Comparison of ENCODE assay signal across 24 cellular contexts in the genomic region with DNA sequence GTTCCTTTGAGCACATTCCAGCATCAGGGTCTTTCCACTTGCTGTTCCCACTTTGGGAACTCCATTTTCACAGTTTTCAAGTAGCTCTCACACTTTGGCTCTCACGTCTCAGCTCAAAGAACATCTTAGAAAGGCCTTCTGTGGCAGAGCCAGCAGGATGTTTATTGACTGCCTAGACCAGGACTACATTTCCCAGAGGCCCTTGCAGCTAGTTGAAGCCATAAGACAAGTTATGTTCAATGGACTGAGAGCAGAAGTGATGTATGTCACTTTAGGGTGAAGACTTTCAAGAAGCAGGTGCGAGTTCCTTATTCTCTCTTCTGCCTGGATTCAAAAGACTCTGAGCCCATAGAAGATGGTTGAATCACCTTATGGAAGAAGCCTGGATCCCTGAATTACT. TPM values are rescaled to one million over a fixed set of nuclear protein-coding genes. Genes with fewer than 3 reads are reported as not detected.
A peak's percentile ranks its signal among the peaks of the same experiment; 100 is the strongest.
DNase-seq lines count a peak whose midpoint lies in the region; ATAC-seq, FAIRE-seq and TF ChIP-seq lines count a peak whose summit lies in the region.
"Had no signal": no experiment of that assay in that cellular context is flagged by ENCODE, and none has a peak within 500 bp of the region (broad histone marks: within the 10 kb centered on the region; RNA-seq: fewer than 3 reads in every experiment).

No MANE protein-coding gene starts in this region.

- H3K9me3 ChIP-seq in CD4-positive, alpha-beta T cell (ENCODE audit: control insufficient read depth, low read length), result peaks cover 4% of the 10 kb centered on the region
- peaks cover 6% of the 10 kb centered on the region; the same call in 1 of the 2 replicates for H3K9me3 ChIP-seq in K562 (replicated peaks; ENCODE audit: control insufficient read depth, insufficient read depth, low read depth, low read length)
- H3K9me3 ChIP-seq in PC-9 (ENCODE audit: insufficient read depth, low read depth), result peaks cover 12% of the 10 kb centered on the region
- H3K9me3 ChIP-seq in gastroesophageal sphincter, result peaks cover 0 to 13% (median 0%) of the 10 kb centered on the region in 3 donors
- no peaks in the 10 kb centered on the region for H3K9me3 ChIP-seq in CD8-positive, alpha-beta memory T cell (ENCODE audit: low read length)
- H3K9me3 ChIP-seq: ascending aorta had no signal

- peaks cover 3 to 14% of the 10 kb centered on the region in 2 experiments; a peak in 3 of 5 replicates for H3K4me1 ChIP-seq in K562 (replicated peaks in 1 of 2; ENCODE audit: control insufficient read depth in 2 of 2, insufficient read depth in 2 of 2, low read length in 2 of 2)
- peaks cover 17% of the 10 kb centered on the region for H3K4me1 ChIP-seq in PC-9 (replicated peaks; ENCODE audit: insufficient read depth)
- peaks cover 0 to 14% (median 9%) of the 10 kb centered on the region in 3 donors for H3K4me1 ChIP-seq in gastroesophageal sphincter
- peaks cover 30% of the 10 kb centered on the region for H3K4me1 ChIP-seq in CD8-positive, alpha-beta memory T cell (ENCODE audit: insufficient read depth, low read length)

- H3K4me3 ChIP-seq in NB4 (ENCODE audit: low read depth, low read length) (no peak overlapping the region), K562 (no peak overlapping the region), PC-9 (no peak overlapping the region), gastroesophageal sphincter (no peak overlapping the region)
- H3K4me3 ChIP-seq in CD8-positive, alpha-beta memory T cell (ENCODE audit: low read length), result no peak overlapping the region
- H3K4me3 ChIP-seq: ascending aorta had no signal

- intact Hi-C loops in CD4-positive, alpha-beta T cell (cut with DNase I, micrococcal nuclease), result no loop called here
- intact Hi-C loops in K562 (cut with micrococcal nuclease) (no loop called here), PC-9 (cut with micrococcal nuclease; ENCODE audit: unreplicated experiment) (no loop called here)

- no peak overlapping the region for H2AFZ ChIP-seq in K562 (ENCODE audit: low read depth, low read length)
- no peak overlapping the region for H2AFZ ChIP-seq in PC-9

- H3F3A ChIP-seq in PC-9 (ENCODE audit: insufficient read depth, low read depth), result no peaks in the 10 kb centered on the region

- peak overlapping the region; percentile 25 for H3K4me3 Mint-ChIP-seq in CD4-positive, alpha-beta T cell
- no peak overlapping the region for H3K4me3 Mint-ChIP-seq in CD8-positive, alpha-beta memory T cell
- H3K4me3 Mint-ChIP-seq: effector memory CD8-positive, alpha-beta T cell; mesothelial cell of epicardium; stimulated activated naive CD8-positive, alpha-beta T cell treated with anti-CD3 and anti-CD28 coated beads, Interleukin-15, amount 100 ng/mL, for 72 hours; type B pancreatic cell had no signal

- no peak overlapping the region for H3K27ac ChIP-seq in CD4-positive, alpha-beta T cell (ENCODE audit: low read depth, low read length)
- no peak overlapping the region for H3K27ac ChIP-seq in K562 (ENCODE audit: extremely low read depth, low read depth, low read length)
- no peak overlapping the region for H3K27ac ChIP-seq in PC-9
- no peak overlapping the region for H3K27ac ChIP-seq in gastroesophageal sphincter
- no peak overlapping the region for H3K27ac ChIP-seq in CD8-positive, alpha-beta memory T cell (ENCODE audit: low read depth, low read length)
- H3K27ac ChIP-seq: ascending aorta, KMS-11 had no signal

- H3K9me2 ChIP-seq in PC-9 (ENCODE audit: insufficient read depth), result no peaks in the 10 kb centered on the region

- TF ChIP-seq CTCF in CD4-positive, alpha-beta T cell (IDR thresholded peaks at IDR 0.05), result no peak
- no peak for TF ChIP-seq CTCF in GM10248 (IDR thresholded peaks at IDR 0.05; ENCODE audit: control extremely low read depth, extremely low read depth, low read depth, missing control alignments)
- TF ChIP-seq CTCF in NB4 (IDR thresholded peaks at IDR 0.05; ENCODE audit: low read depth, low read length), result no peak
- TF ChIP-seq CTCF in K562 (IDR thresholded peaks at IDR 0.05 in 2 of 3, conservative IDR thresholded peaks at IDR 0.05 in 1 of 3; ENCODE audit: insufficient read depth in 2 of 3, low read depth in 1 of 3, low read length in 3 of 3), result no peak
- TF ChIP-seq CTCF in PC-9 (conservative IDR thresholded peaks at IDR 0.05), result no peak
- TF ChIP-seq CTCF in gastroesophageal sphincter (IDR thresholded peaks at IDR 0.05), result no peak

- peaks cover 36% of the 10 kb centered on the region for H3K4me1 Mint-ChIP-seq in CD4-positive, alpha-beta T cell (ENCODE audit: low read depth)
- H3K4me1 Mint-ChIP-seq in CD8-positive, alpha-beta memory T cell, result peaks cover 21 to 34% (median 31%) of the 10 kb centered on the region in 3 donors
- H3K4me1 Mint-ChIP-seq: mesothelial cell of epicardium had no signal

- no peaks in the 10 kb centered on the region for H3K27me3 Mint-ChIP-seq in CD4-positive, alpha-beta T cell
- H3K27me3 Mint-ChIP-seq in CD8-positive, alpha-beta memory T cell, result peaks cover 0 to 2% of the 10 kb centered on the region in 2 donors
- H3K27me3 Mint-ChIP-seq: effector memory CD8-positive, alpha-beta T cell; stimulated activated naive CD8-positive, alpha-beta T cell treated with anti-CD3 and anti-CD28 coated beads, Interleukin-15, amount 100 ng/mL, for 72 hours; type B pancreatic cell had no signal

- POLR2A ChIA-PET in CD4-positive, alpha-beta T cell (lab: Charles Lee), result interaction anchor here (1.1 kb wide), 1 partner anchor 40 kb away, joined by 3 read pairs; a partner anchor contains a TSS
- POLR2A ChIA-PET in GM10248 (lab: Yijun Ruan, JAX), result no interaction called here
- POLR2A ChIA-PET in K562 (lab: Yijun Ruan, JAX), result interaction anchor here (0.5 to 0.9 kb wide), 2 partner anchors 11 to 20 kb away, joined by 3 to 4 read pairs; no protein-coding TSS in a partner anchor
- POLR2A ChIA-PET in PC-9 (lab: Charles Lee; ENCODE audit: unreplicated experiment), result no interaction called here
- POLR2A ChIA-PET in CD8-positive, alpha-beta memory T cell (lab: Charles Lee), result no interaction called here

- no peak overlapping the region for H3K9ac ChIP-seq in K562 (ENCODE audit: insufficient read depth in 1 of 2, low read depth in 2 of 2, low read length in 2 of 2)
- H3K9ac ChIP-seq: KMS-11 had no signal

- H3K4me2 ChIP-seq in K562 (ENCODE audit: insufficient read depth, low read length) (no peak overlapping the region), PC-9 (no peak overlapping the region)
- H3K4me2 ChIP-seq: KMS-11 had no signal

- TF ChIP-seq POLR2A in NB4 (IDR thresholded peaks at IDR 0.05; ENCODE audit: extremely low read depth, insufficient read length), result no peak
- TF ChIP-seq POLR2A in K562 (conservative IDR thresholded peaks at IDR 0.05), result no peak
- no peak for TF ChIP-seq POLR2A in gastroesophageal sphincter (IDR thresholded peaks at IDR 0.05)

- peaks cover 3% of the 10 kb centered on the region for H3K9me3 Mint-ChIP-seq in CD4-positive, alpha-beta T cell
- H3K9me3 Mint-ChIP-seq in CD8-positive, alpha-beta memory T cell, result peaks cover 2 to 9% (median 4%) of the 10 kb centered on the region in 5 donors

- no peak for TF ChIP-seq RAD21 in K562 (CRISPR knock-in tag; conservative IDR thresholded peaks at IDR 0.05 in 1 of 2, IDR thresholded peaks at IDR 0.05 in 1 of 2)

- H3K36me3 Mint-ChIP-seq in CD4-positive, alpha-beta T cell (ENCODE audit: low read depth), result peaks cover 5% of the 10 kb centered on the region
- peaks cover 2 to 4% (median 2%) of the 10 kb centered on the region in 3 donors for H3K36me3 Mint-ChIP-seq in CD8-positive, alpha-beta memory T cell
- H3K36me3 Mint-ChIP-seq: mesothelial cell of epicardium, type B pancreatic cell had no signal

- no peak for DNase-seq in CD4-positive, alpha-beta T cell
- DNase-seq in GM10248 (ENCODE audit: extremely low spot score) (peak; percentile 44), NB4 (ENCODE audit: low read depth) (peak; percentile 16), K562 (ENCODE audit: extremely low read depth in 1 of 4, low spot score in 3 of 4) (no peak), PC-9 (no peak)
- DNase-seq in CD8-positive, alpha-beta memory T cell, result no peak
- DNase-seq: activated gamma-delta T cell; cerebellar nuclear complex; effector memory CD8-positive, alpha-beta T cell; NCI-H1417 treated with DMSO at 0.1 percent for 48 hours; NCI-H2171 treated with DMSO at 0.1 percent for 48 hours; NCI-H69; SHP77 treated with DMSO at 0.1 percent for 48 hours; stimulated activated CD4-positive, alpha-beta T cell treated with anti-CD3 and anti-CD28 coated beads, Interleukin-2, amount 100 ng/mL, for 24 hours; stimulated activated naive CD8-positive, alpha-beta T cell treated with anti-CD3 and anti-CD28 coated beads, Interleukin-15, amount 100 ng/mL, for 72 hours had no signal

- in situ Hi-C loops in K562 (cut with MboI), result no loop called here

- H3K9me1 ChIP-seq in K562 (ENCODE audit: control insufficient read depth, insufficient read depth, low read length), result no peaks in the 10 kb centered on the region

- no peak for ATAC-seq in CD4-positive, alpha-beta T cell (ENCODE audit: poor library complexity)
- ATAC-seq in K562 (no peak), gastroesophageal sphincter (no peak)
- ATAC-seq: effector memory CD8-positive, alpha-beta T cell; stimulated activated naive CD8-positive, alpha-beta T cell treated with anti-CD3 and anti-CD28 coated beads, Interleukin-15, amount 100 ng/mL, for 72 hours had no signal

- H3K27me3 ChIP-seq in CD4-positive, alpha-beta T cell (ENCODE audit: control insufficient read depth, insufficient read depth, low read length), result no peaks in the 10 kb centered on the region
- H3K27me3 ChIP-seq in K562 (ENCODE audit: control insufficient read depth in 2 of 2, insufficient read depth in 2 of 2, low read length in 2 of 2) (0 out of 5 replicates have a peak, but pooled peaks cover 0 to under 1% of the 10 kb centered on the region in 2 experiments), PC-9 (ENCODE audit: insufficient read depth, low read depth) (no peaks in the 10 kb centered on the region), gastroesophageal sphincter (peaks cover 3% of the 10 kb centered on the region)
- no peaks in the 10 kb centered on the region for H3K27me3 ChIP-seq in CD8-positive, alpha-beta memory T cell (ENCODE audit: insufficient read depth, low read length, poor library complexity, severe bottlenecking)
- H3K27me3 ChIP-seq: ascending aorta had no signal

- whole genome bisulfite sequencing in K562 (ENCODE audit: insufficient coverage, low coverage, missing lambda C conversion rate), result 0% methylated on average over 2 of the region's 2 CpGs
- WGBS in gastroesophageal sphincter (ENCODE audit: low coverage in 1 of 2), 2 donors, result 66 to 67% methylated on average over 2 of the region's 2 CpGs

- CTCF ChIA-PET in CD4-positive, alpha-beta T cell (lab: Charles Lee), result no interaction called here
- CTCF ChIA-PET in GM10248 (lab: Yijun Ruan, JAX) (interaction anchor here (1.1 to 4.1 kb wide), 4 partner anchors 11 to 98 kb away, joined by 3 to 23 read pairs (median 10); no protein-coding TSS in a partner anchor), K562 (lab: Yijun Ruan, JAX; ENCODE audit: low intra/inter-chr PET ratio) (no interaction called here), PC-9 (lab: Charles Lee) (no interaction called here)
- CTCF ChIA-PET in CD8-positive, alpha-beta memory T cell (lab: Charles Lee), result interaction anchor here (1.2 kb wide), 1 partner anchor 14 kb away, joined by 3 read pairs; no protein-coding TSS in a partner anchor

- no peak for FAIRE-seq in K562 (lab: Jason Lieb, UNC)

- TF ChIP-seq EP300 in K562 (IDR thresholded peaks at IDR 0.05; ENCODE audit: low read length), result no peak
- no peak for TF ChIP-seq EP300 in gastroesophageal sphincter (IDR thresholded peaks at IDR 0.05)

- H3K36me3 ChIP-seq in K562 (ENCODE audit: control insufficient read depth, insufficient read depth, low read length) (no peaks in the 10 kb centered on the region), PC-9 (ENCODE audit: low read depth) (no peaks in the 10 kb centered on the region), gastroesophageal sphincter (no peaks in the 10 kb centered on the region)
- H3K36me3 ChIP-seq in CD8-positive, alpha-beta memory T cell (ENCODE audit: insufficient read depth, low read length), result no peaks in the 10 kb centered on the region
- H3K36me3 ChIP-seq: ascending aorta had no signal

- H4K20me1 ChIP-seq in K562 (replicated peaks; ENCODE audit: control insufficient read depth, insufficient read depth, low read length), result no peaks in the 10 kb centered on the region
- H4K20me1 ChIP-seq in PC-9 (ENCODE audit: insufficient read depth), result no peaks in the 10 kb centered on the region

- H3K79me2 ChIP-seq in K562 (ENCODE audit: control insufficient read depth, insufficient read depth, low read length), result peaks cover 6% of the 10 kb centered on the region
- peaks cover 4% of the 10 kb centered on the region; the same call in 1 of the 2 replicates for H3K79me2 ChIP-seq in PC-9 (ENCODE audit: low read depth)

- BruUV-seq in K562 (replicated peaks; lab: Mats Ljungman, UMichigan), result no TSS peak
- BruUV-seq in PC-9 (replicated peaks; lab: Mats Ljungman, UMichigan), result no TSS peak

- H3K27ac Mint-ChIP-seq in CD4-positive, alpha-beta T cell, result peak overlapping the region; percentile 44
- H3K27ac Mint-ChIP-seq in CD8-positive, alpha-beta memory T cell, result peak overlapping the region in 3 of 8 donors; percentile 12 to 62 (median 14)
- H3K27ac Mint-ChIP-seq: effector memory CD8-positive, alpha-beta T cell; mesothelial cell of epicardium; type B pancreatic cell had no signal

RNA-seq across cellular contexts. Expression of a gene that starts 4.3 kb away (rescaled TPM):
- total RNA-seq in CD4-positive, alpha-beta T cell, result 10 to 100 TPM; 28.4 to 29.9 TPM
- total RNA-seq in K562 (2011; cell fraction: chromatin; rRNA removed; ENCODE audit: low replicate concordance), result 51.5 and 132 TPM in 2 replicates
- 81.6 and 90.9 TPM in 2 replicates for total RNA-seq in K562 (2011; cell fraction: nucleolus; rRNA removed)
- 63.4 TPM in 2 replicates for total RNA-seq in K562 (2011; cell fraction: nucleoplasm; rRNA removed)
- total RNA-seq in K562 (2014; rRNA removed), result 34.1 and 42.5 TPM in 2 replicates
- total RNA-seq in K562 (2014; rRNA removed; fragmentation: Illumina TruSeq; extraction: Trizol), result 9.0 and 10.9 TPM in 2 replicates
- total RNA-seq in K562 (2015; rRNA removed; fragmentation: Illumina TruSeq; extraction: Trizol), result 11.3 and 12.1 TPM in 2 replicates
- 38.1 and 41.3 TPM in 2 replicates for total RNA-seq in K562 (2021)
- 14.2 and 19.9 TPM in 2 replicates for polyA plus RNA-seq in K562 (2011; rRNA removed)
- polyA plus RNA-seq in K562 (2011; cell fraction: cytosol; rRNA removed), result 12.2 and 17.1 TPM in 2 replicates
- polyA plus RNA-seq in K562 (2011; cell fraction: nucleus; rRNA removed), result 161 and 209 TPM in 2 replicates
- 23.5 and 33.1 TPM in 2 replicates for polyA plus RNA-seq in K562 (2012)
- 14.8 and 20.5 TPM in 2 replicates for polyA plus RNA-seq in K562 (2014; fragmentation: Illumina TruSeq; extraction: Trizol)
- polyA plus RNA-seq in K562 (2014; fragmentation: Nextera tagmentation; extraction: Ambion mirVana), result 1 to 10 TPM; 3.5 to 4.1 TPM
- 37.8 and 38.3 TPM in 2 replicates for polyA plus RNA-seq in K562 (2014; rRNA removed)
- 3.4 and 5.9 TPM in 2 replicates for polyA minus RNA-seq in K562 (2011; rRNA and poly(A)+ RNA removed)
- polyA minus RNA-seq in K562 (2011; cell fraction: cytosol; rRNA and poly(A)+ RNA removed), result 7.5 and 8.7 TPM in 2 replicates
- 20.7 and 21.9 TPM in 2 replicates for polyA minus RNA-seq in K562 (2011; cell fraction: nucleus; rRNA and poly(A)+ RNA removed)
- 21.7 and 23.5 TPM in 2 replicates for total RNA-seq in PC-9 (2021)
- 1 to 10 TPM; 3.9 to 8.7 (median 6.2) TPM for total RNA-seq in gastroesophageal sphincter
- 10 to 100 TPM; 37.3 to 39.3 TPM for total RNA-seq in CD8-positive, alpha-beta memory T cell
- polyA plus RNA-seq in CD8-positive, alpha-beta memory T cell, result 6.7 TPM

RNA-seq across cellular contexts. Expression of a gene that starts 20.6 kb away (rescaled TPM):
- 10 to 100 TPM; 45.7 to 48.8 TPM for total RNA-seq in CD4-positive, alpha-beta T cell
- 12.1 and 19.6 TPM in 2 replicates for total RNA-seq in K562 (2011; cell fraction: chromatin; rRNA removed; ENCODE audit: low replicate concordance)
- total RNA-seq in K562 (2011; cell fraction: nucleolus; rRNA removed), result 19.0 and 21.1 TPM in 2 replicates
- 19.6 and 26.1 TPM in 2 replicates for total RNA-seq in K562 (2011; cell fraction: nucleoplasm; rRNA removed)
- 132 and 171 TPM in 2 replicates for total RNA-seq in K562 (2014; rRNA removed)
- 12.7 and 20.7 TPM in 2 replicates for total RNA-seq in K562 (2014; rRNA removed; fragmentation: Illumina TruSeq; extraction: Trizol)
- 46.4 and 51.5 TPM in 2 replicates for total RNA-seq in K562 (2015; rRNA removed; fragmentation: Illumina TruSeq; extraction: Trizol)
- total RNA-seq in K562 (2021), result 145 and 149 TPM in 2 replicates
- polyA plus RNA-seq in K562 (2011; rRNA removed), result 31.8 and 46.6 TPM in 2 replicates
- polyA plus RNA-seq in K562 (2011; cell fraction: cytosol; rRNA removed), result 50.1 and 125 TPM in 2 replicates
- polyA plus RNA-seq in K562 (2011; cell fraction: nucleus; rRNA removed), result 21.3 and 28.1 TPM in 2 replicates
- polyA plus RNA-seq in K562 (2012), result 85.2 and 92.8 TPM in 2 replicates
- 32.4 and 69.0 TPM in 2 replicates for polyA plus RNA-seq in K562 (2014; fragmentation: Illumina TruSeq; extraction: Trizol)
- polyA plus RNA-seq in K562 (2014; fragmentation: Nextera tagmentation; extraction: Ambion mirVana), result 1 to 10 TPM; 5.7 to 8.2 TPM
- polyA plus RNA-seq in K562 (2014; rRNA removed), result 96.7 and 123 TPM in 2 replicates
- 13.3 and 15.7 TPM in 2 replicates for polyA minus RNA-seq in K562 (2011; rRNA and poly(A)+ RNA removed)
- polyA minus RNA-seq in K562 (2011; cell fraction: cytosol; rRNA and poly(A)+ RNA removed), result 37.6 and 41.4 TPM in 2 replicates
- 4.6 and 7.0 TPM in 2 replicates for polyA minus RNA-seq in K562 (2011; cell fraction: nucleus; rRNA and poly(A)+ RNA removed)
- 110 and 153 TPM in 2 replicates for total RNA-seq in PC-9 (2021)
- total RNA-seq in gastroesophageal sphincter, result 10 to 100 TPM; 66.1 to 98.0 (median 72.8) TPM
- total RNA-seq in CD8-positive, alpha-beta memory T cell, result 100 to 1,000 TPM; 109 to 116 TPM
- polyA plus RNA-seq in CD8-positive, alpha-beta memory T cell, result 62.4 TPM

RNA-seq across cellular contexts. Expression of a gene that starts 22.3 kb away (rescaled TPM):
- total RNA-seq in CD4-positive, alpha-beta T cell, result not detected
- total RNA-seq in K562 (2011; cell fraction: chromatin; rRNA removed; ENCODE audit: low replicate concordance), result not detected in 2 replicates
- not detected in 2 replicates for total RNA-seq in K562 (2011; cell fraction: nucleolus; rRNA removed)
- not detected in 2 replicates for total RNA-seq in K562 (2011; cell fraction: nucleoplasm; rRNA removed)
- total RNA-seq in K562 (2014; rRNA removed) (not detected in 2 replicates), K562 (2014; rRNA removed; fragmentation: Illumina TruSeq; extraction: Trizol) (not detected in 2 replicates), K562 (2015; rRNA removed; fragmentation: Illumina TruSeq; extraction: Trizol) (not detected in 2 replicates), K562 (2021) (not detected in 2 replicates), PC-9 (2021) (not detected in 2 replicates), gastroesophageal sphincter (not detected)
- polyA plus RNA-seq in K562 (2011; rRNA removed) (not detected in 2 replicates), K562 (2014; fragmentation: Illumina TruSeq; extraction: Trizol) (not detected in 2 replicates), K562 (2014; fragmentation: Nextera tagmentation; extraction: Ambion mirVana) (not detected), K562 (2014; rRNA removed) (not detected in 2 replicates)
- not detected in 2 replicates for polyA plus RNA-seq in K562 (2011; cell fraction: cytosol; rRNA removed)
- not detected in 2 replicates for polyA plus RNA-seq in K562 (2011; cell fraction: nucleus; rRNA removed)
- not detected in 2 replicates for polyA plus RNA-seq in K562 (2012)
- polyA minus RNA-seq in K562 (2011; rRNA and poly(A)+ RNA removed), result not detected in 2 replicates
- not detected in 2 replicates for polyA minus RNA-seq in K562 (2011; cell fraction: cytosol; rRNA and poly(A)+ RNA removed)
- polyA minus RNA-seq in K562 (2011; cell fraction: nucleus; rRNA and poly(A)+ RNA removed), result not detected in 2 replicates
- total RNA-seq in CD8-positive, alpha-beta memory T cell, result not detected
- not detected for polyA plus RNA-seq in CD8-positive, alpha-beta memory T cell
- total RNA-seq: ascending aorta; G401; mesothelial cell of epicardium; skeletal muscle tissue; T-helper 2 cell treated with Interferon-gamma antibody and Interleukin-4, amounts not matched to agents 100 ng/mL and 5 ng/mL, for 36 hours had no signal
- polyA plus RNA-seq: neural cell had no signal

RNA-seq across cellular contexts. Expression of a gene that starts 33.3 kb away (rescaled TPM):
- under 1 TPM; 0.58 to 0.59 TPM for total RNA-seq in CD4-positive, alpha-beta T cell
- total RNA-seq in K562 (2011; cell fraction: chromatin; rRNA removed; ENCODE audit: low replicate concordance), result 0.97 TPM in 1 of 2 replicates, not detected in the other
- total RNA-seq in K562 (2011; cell fraction: nucleolus; rRNA removed), result 1.3 and 1.7 TPM in 2 replicates
- 0.73 and 0.76 TPM in 2 replicates for total RNA-seq in K562 (2011; cell fraction: nucleoplasm; rRNA removed)
- total RNA-seq in K562 (2014; rRNA removed) (3.0 and 3.5 TPM in 2 replicates), K562 (2014; rRNA removed; fragmentation: Illumina TruSeq; extraction: Trizol) (0.11 TPM in 1 of 2 replicates, not detected in the other), K562 (2015; rRNA removed; fragmentation: Illumina TruSeq; extraction: Trizol) (0.57 and 1.2 TPM in 2 replicates), K562 (2021) (2.9 and 3.7 TPM in 2 replicates), PC-9 (2021) (1.8 and 2.1 TPM in 2 replicates), gastroesophageal sphincter (not detected)
- polyA plus RNA-seq in K562 (2011; rRNA removed) (0.22 and 0.33 TPM in 2 replicates), K562 (2014; fragmentation: Illumina TruSeq; extraction: Trizol) (0.55 and 2.6 TPM in 2 replicates), K562 (2014; fragmentation: Nextera tagmentation; extraction: Ambion mirVana) (under 1 TPM; 0.11 to 0.13 TPM), K562 (2014; rRNA removed) (2.4 and 2.6 TPM in 2 replicates)
- polyA plus RNA-seq in K562 (2011; cell fraction: cytosol; rRNA removed), result 0.28 and 1.6 TPM in 2 replicates
- 0.42 and 2.4 TPM in 2 replicates for polyA plus RNA-seq in K562 (2011; cell fraction: nucleus; rRNA removed)
- 2.7 TPM in 2 replicates for polyA plus RNA-seq in K562 (2012)
- polyA minus RNA-seq in K562 (2011; rRNA and poly(A)+ RNA removed), result 0.14 TPM in 1 of 2 replicates, not detected in the other
- polyA minus RNA-seq in K562 (2011; cell fraction: cytosol; rRNA and poly(A)+ RNA removed), result not detected in 2 replicates
- 0.94 and 1.1 TPM in 2 replicates for polyA minus RNA-seq in K562 (2011; cell fraction: nucleus; rRNA and poly(A)+ RNA removed)
- total RNA-seq in CD8-positive, alpha-beta memory T cell, result 1 to 10 TPM; 1.2 TPM
- polyA plus RNA-seq in CD8-positive, alpha-beta memory T cell, result 1.4 TPM
- total RNA-seq: G401 had no signal

RNA-seq across cellular contexts. Expression of a gene that starts 39.9 kb away (rescaled TPM):
- 100 to 1,000 TPM; 136 to 144 TPM for total RNA-seq in CD4-positive, alpha-beta T cell
- total RNA-seq in K562 (2011; cell fraction: chromatin; rRNA removed; ENCODE audit: low replicate concordance), result 34.6 and 63.8 TPM in 2 replicates
- total RNA-seq in K562 (2011; cell fraction: nucleolus; rRNA removed), result 128 and 147 TPM in 2 replicates
- 127 and 158 TPM in 2 replicates for total RNA-seq in K562 (2011; cell fraction: nucleoplasm; rRNA removed)
- total RNA-seq in K562 (2014; rRNA removed) (777 and 1,094 TPM in 2 replicates), K562 (2014; rRNA removed; fragmentation: Illumina TruSeq; extraction: Trizol) (1,091 and 1,219 TPM in 2 replicates), K562 (2015; rRNA removed; fragmentation: Illumina TruSeq; extraction: Trizol) (1,062 and 1,116 TPM in 2 replicates), K562 (2021) (826 and 961 TPM in 2 replicates), PC-9 (2021) (441 and 489 TPM in 2 replicates), gastroesophageal sphincter (100 to 1,000 TPM; 403 to 607 (median 414) TPM)
- polyA plus RNA-seq in K562 (2011; rRNA removed) (963 and 1,008 TPM in 2 replicates), K562 (2014; fragmentation: Illumina TruSeq; extraction: Trizol) (1,441 and 1,704 TPM in 2 replicates), K562 (2014; fragmentation: Nextera tagmentation; extraction: Ambion mirVana) (1,000 to 10,000 TPM; 2,325 to 2,393 TPM), K562 (2014; rRNA removed) (1,426 and 1,451 TPM in 2 replicates)
- polyA plus RNA-seq in K562 (2011; cell fraction: cytosol; rRNA removed), result 1,680 and 1,786 TPM in 2 replicates
- 429 and 540 TPM in 2 replicates for polyA plus RNA-seq in K562 (2011; cell fraction: nucleus; rRNA removed)
- polyA plus RNA-seq in K562 (2012), result 1,082 and 1,282 TPM in 2 replicates
- 681 and 736 TPM in 2 replicates for polyA minus RNA-seq in K562 (2011; rRNA and poly(A)+ RNA removed)
- 247 and 280 TPM in 2 replicates for polyA minus RNA-seq in K562 (2011; cell fraction: cytosol; rRNA and poly(A)+ RNA removed)
- 57.8 and 131 TPM in 2 replicates for polyA minus RNA-seq in K562 (2011; cell fraction: nucleus; rRNA and poly(A)+ RNA removed)
- 100 to 1,000 TPM; 433 to 452 TPM for total RNA-seq in CD8-positive, alpha-beta memory T cell
- 753 TPM for polyA plus RNA-seq in CD8-positive, alpha-beta memory T cell

Comparison
In these comparisons a context has a peak if more than half of its experiments do, and no peak if none do; other contexts are left out.
1. DNase-seq: peak in GM10248 (single experiment) and NB4 (single experiment); none in CD4-positive, alpha-beta T cell (0 of 10), K562 (0 of 4), PC-9 (0 of 2) and CD8-positive, alpha-beta memory T cell (0 of 5).
2. CTCF ChIA-PET loops: an anchor here in GM10248 (1.1 to 4.1 kb wide) and CD8-positive, alpha-beta memory T cell (1.2 kb wide); none called in CD4-positive, alpha-beta T cell, K562 and PC-9.
3. POLR2A ChIA-PET loops: an anchor here in CD4-positive, alpha-beta T cell (1.1 kb wide) and K562 (0.5 to 0.9 kb wide); none called in GM10248, PC-9 and CD8-positive, alpha-beta memory T cell.